ENCODE assay signal across 1 cellular context in genomic region chr7:66740302-66740979, GRCh38.
TF ChIP-seq lines count a peak whose summit lies in the region.

Gene RABGEF1, plus strand, starts transcription at chr7:66740733. Its CDS starts 31,167 bp downstream, at chr7:66771900.

TF ChIP-seq in HepG2, 621 proteins besides CTCF, POLR2A, EP300 and RAD21 (continued from another document and continues in another):
- TF ChIP-seq HMGXB3 (CRISPR knock-in tag; IDR thresholded peaks at IDR 0.05; ENCODE audit: borderline replicate concordance) (0 out of 2 replicates have a peak, but pooled peaks have one; percentile 14), ZNF644 (CRISPR knock-in tag; IDR thresholded peaks at IDR 0.05; ENCODE audit: low read depth) (no peak), ZNF230 (CRISPR knock-in tag; IDR thresholded peaks at IDR 0.05) (0 out of 2 replicates have a peak, but pooled peaks have one; percentile 36), GLI4 (CRISPR knock-in tag; IDR thresholded peaks at IDR 0.05; ENCODE audit: borderline replicate concordance) (0 out of 2 replicates have a peak, but pooled peaks have one; percentile 48), PHF8 (CRISPR knock-in tag; IDR thresholded peaks at IDR 0.05) (peak; percentile 79), ZFX (CRISPR knock-in tag; IDR thresholded peaks at IDR 0.05; ENCODE audit: low read depth) (peak; percentile 72), TBP (CRISPR knock-in tag; IDR thresholded peaks at IDR 0.05) (no peak), ZNF678 (CRISPR knock-in tag; IDR thresholded peaks at IDR 0.05) (peak; percentile 72), BATF2 (CRISPR knock-in tag; IDR thresholded peaks at IDR 0.05) (0 out of 2 replicates have a peak, but pooled peaks have one; percentile 7), STAG1 (CRISPR knock-in tag; IDR thresholded peaks at IDR 0.05) (peak; percentile 13), TGIF2 (CRISPR knock-in tag; IDR thresholded peaks at IDR 0.05) (no peak), MNT (IDR thresholded peaks at IDR 0.05) (peak; percentile 27; the same call in 1 of the 2 replicates), POLR2G (IDR thresholded peaks at IDR 0.05; ENCODE audit: low read depth, low read length) (peak; percentile 94), ZNF709 (CRISPR knock-in tag; IDR thresholded peaks at IDR 0.05) (0 out of 2 replicates have a peak, but pooled peaks have one; percentile 62), TFDP2 (CRISPR knock-in tag; IDR thresholded peaks at IDR 0.05) (peak; percentile 84), ZNF451 (CRISPR knock-in tag; IDR thresholded peaks at IDR 0.05) (peak; percentile 78), ZNF768 (CRISPR knock-in tag; IDR thresholded peaks at IDR 0.05) (0 out of 2 replicates have a peak, but pooled peaks have one; percentile 33), SUZ12 (IDR thresholded peaks at IDR 0.05; ENCODE audit: low read depth, low read length) (no peak), ZNF766 (CRISPR knock-in tag; IDR thresholded peaks at IDR 0.05; ENCODE audit: borderline replicate concordance) (no peak; the same call in none of the 2 replicates), PAX8 (CRISPR knock-in tag; IDR thresholded peaks at IDR 0.05; ENCODE audit: borderline replicate concordance) (peak; percentile 62; the same call in 1 of the 2 replicates), SP1 (IDR thresholded peaks at IDR 0.05) (no peak), SP1 (CRISPR knock-in tag; IDR thresholded peaks at IDR 0.05) (peak; percentile 77), ZNF30 (CRISPR knock-in tag; IDR thresholded peaks at IDR 0.05) (peak; percentile 44; the same call in 1 of the 2 replicates), SOX6 (IDR thresholded peaks at IDR 0.05) (no peak), SOX6 (CRISPR knock-in tag; IDR thresholded peaks at IDR 0.05) (peak; percentile 31)
- TF ChIP-seq, protein P1, sequence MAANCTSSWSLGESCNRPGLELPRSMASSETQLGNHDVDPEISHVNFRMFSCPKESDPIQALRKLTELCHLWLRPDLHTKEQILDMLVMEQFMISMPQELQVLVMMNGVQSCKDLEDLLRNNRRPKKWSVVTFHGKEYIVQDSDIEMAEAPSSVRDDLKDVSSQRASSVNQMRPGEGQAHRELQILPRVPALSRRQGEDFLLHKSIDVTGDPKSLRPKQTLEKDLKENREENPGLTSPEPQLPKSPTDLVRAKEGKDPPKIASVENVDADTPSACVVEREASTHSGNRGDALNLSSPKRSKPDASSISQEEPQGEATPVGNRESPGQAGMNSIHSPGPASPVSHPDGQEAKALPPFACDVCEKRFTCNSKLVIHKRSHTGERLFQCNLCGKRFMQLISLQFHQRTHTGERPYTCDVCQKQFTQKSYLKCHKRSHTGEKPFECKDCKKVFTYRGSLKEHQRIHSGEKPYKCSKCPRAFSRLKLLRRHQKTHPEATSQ (CRISPR knock-in tag; IDR thresholded peaks at IDR 0.05; ENCODE audit: borderline replicate concordance): 0 out of 2 replicates have a peak, but pooled peaks have one; percentile 7
- TF ChIP-seq, protein P2, sequence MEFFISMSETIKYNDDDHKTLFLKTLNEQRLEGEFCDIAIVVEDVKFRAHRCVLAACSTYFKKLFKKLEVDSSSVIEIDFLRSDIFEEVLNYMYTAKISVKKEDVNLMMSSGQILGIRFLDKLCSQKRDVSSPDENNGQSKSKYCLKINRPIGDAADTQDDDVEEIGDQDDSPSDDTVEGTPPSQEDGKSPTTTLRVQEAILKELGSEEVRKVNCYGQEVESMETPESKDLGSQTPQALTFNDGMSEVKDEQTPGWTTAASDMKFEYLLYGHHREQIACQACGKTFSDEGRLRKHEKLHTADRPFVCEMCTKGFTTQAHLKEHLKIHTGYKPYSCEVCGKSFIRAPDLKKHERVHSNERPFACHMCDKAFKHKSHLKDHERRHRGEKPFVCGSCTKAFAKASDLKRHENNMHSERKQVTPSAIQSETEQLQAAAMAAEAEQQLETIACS (CRISPR knock-in tag; IDR thresholded peaks at IDR 0.05): peak; percentile 7; the same call in 1 of the 2 replicates
- TF ChIP-seq, protein P3, sequence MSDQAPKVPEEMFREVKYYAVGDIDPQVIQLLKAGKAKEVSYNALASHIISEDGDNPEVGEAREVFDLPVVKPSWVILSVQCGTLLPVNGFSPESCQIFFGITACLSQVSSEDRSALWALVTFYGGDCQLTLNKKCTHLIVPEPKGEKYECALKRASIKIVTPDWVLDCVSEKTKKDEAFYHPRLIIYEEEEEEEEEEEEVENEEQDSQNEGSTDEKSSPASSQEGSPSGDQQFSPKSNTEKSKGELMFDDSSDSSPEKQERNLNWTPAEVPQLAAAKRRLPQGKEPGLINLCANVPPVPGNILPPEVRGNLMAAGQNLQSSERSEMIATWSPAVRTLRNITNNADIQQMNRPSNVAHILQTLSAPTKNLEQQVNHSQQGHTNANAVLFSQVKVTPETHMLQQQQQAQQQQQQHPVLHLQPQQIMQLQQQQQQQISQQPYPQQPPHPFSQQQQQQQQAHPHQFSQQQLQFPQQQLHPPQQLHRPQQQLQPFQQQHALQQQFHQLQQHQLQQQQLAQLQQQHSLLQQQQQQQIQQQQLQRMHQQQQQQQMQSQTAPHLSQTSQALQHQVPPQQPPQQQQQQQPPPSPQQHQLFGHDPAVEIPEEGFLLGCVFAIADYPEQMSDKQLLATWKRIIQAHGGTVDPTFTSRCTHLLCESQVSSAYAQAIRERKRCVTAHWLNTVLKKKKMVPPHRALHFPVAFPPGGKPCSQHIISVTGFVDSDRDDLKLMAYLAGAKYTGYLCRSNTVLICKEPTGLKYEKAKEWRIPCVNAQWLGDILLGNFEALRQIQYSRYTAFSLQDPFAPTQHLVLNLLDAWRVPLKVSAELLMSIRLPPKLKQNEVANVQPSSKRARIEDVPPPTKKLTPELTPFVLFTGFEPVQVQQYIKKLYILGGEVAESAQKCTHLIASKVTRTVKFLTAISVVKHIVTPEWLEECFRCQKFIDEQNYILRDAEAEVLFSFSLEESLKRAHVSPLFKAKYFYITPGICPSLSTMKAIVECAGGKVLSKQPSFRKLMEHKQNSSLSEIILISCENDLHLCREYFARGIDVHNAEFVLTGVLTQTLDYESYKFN (CRISPR knock-in tag; conservative IDR thresholded peaks at IDR 0.05): peak; percentile 64; the same call in 1 of the 2 replicates
- TF ChIP-seq, protein P4, sequence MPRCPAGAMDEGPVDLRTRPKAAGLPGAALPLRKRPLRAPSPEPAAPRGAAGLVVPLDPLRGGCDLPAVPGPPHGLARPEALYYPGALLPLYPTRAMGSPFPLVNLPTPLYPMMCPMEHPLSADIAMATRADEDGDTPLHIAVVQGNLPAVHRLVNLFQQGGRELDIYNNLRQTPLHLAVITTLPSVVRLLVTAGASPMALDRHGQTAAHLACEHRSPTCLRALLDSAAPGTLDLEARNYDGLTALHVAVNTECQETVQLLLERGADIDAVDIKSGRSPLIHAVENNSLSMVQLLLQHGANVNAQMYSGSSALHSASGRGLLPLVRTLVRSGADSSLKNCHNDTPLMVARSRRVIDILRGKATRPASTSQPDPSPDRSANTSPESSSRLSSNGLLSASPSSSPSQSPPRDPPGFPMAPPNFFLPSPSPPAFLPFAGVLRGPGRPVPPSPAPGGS (CRISPR knock-in tag; IDR thresholded peaks at IDR 0.05): peak; percentile 85
- TF ChIP-seq, protein P5, sequence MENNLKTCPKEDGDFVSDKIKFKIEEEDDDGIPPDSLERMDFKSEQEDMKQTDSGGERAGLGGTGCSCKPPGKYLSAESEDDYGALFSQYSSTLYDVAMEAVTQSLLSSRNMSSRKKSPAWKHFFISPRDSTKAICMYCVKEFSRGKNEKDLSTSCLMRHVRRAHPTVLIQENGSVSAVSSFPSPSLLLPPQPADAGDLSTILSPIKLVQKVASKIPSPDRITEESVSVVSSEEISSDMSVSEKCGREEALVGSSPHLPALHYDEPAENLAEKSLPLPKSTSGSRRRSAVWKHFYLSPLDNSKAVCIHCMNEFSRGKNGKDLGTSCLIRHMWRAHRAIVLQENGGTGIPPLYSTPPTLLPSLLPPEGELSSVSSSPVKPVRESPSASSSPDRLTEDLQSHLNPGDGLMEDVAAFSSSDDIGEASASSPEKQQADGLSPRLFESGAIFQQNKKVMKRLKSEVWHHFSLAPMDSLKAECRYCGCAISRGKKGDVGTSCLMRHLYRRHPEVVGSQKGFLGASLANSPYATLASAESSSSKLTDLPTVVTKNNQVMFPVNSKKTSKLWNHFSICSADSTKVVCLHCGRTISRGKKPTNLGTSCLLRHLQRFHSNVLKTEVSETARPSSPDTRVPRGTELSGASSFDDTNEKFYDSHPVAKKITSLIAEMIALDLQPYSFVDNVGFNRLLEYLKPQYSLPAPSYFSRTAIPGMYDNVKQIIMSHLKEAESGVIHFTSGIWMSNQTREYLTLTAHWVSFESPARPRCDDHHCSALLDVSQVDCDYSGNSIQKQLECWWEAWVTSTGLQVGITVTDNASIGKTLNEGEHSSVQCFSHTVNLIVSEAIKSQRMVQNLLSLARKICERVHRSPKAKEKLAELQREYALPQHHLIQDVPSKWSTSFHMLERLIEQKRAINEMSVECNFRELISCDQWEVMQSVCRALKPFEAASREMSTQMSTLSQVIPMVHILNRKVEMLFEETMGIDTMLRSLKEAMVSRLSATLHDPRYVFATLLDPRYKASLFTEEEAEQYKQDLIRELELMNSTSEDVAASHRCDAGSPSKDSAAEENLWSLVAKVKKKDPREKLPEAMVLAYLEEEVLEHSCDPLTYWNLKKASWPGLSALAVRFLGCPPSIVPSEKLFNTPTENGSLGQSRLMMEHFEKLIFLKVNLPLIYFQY (CRISPR knock-in tag; IDR thresholded peaks at IDR 0.05; ENCODE audit: borderline replicate concordance): no peak
- TF ChIP-seq, protein P6, sequence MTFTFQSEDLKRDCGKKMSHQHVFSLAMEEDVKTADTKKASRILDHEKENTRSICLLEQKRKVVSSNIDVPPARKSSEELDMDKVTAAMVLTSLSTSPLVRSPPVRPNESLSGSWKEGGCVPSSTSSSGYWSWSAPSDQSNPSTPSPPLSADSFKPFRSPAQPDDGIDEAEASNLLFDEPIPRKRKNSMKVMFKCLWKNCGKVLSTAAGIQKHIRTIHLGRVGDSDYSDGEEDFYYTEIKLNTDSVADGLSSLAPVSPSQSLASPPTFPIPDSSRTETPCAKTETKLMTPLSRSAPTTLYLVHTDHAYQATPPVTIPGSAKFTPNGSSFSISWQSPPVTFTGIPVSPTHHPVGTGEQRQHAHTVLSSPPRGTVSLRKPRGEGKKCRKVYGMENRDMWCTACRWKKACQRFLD (CRISPR knock-in tag; IDR thresholded peaks at IDR 0.05; ENCODE audit: borderline replicate concordance): peak; percentile 47; the same call in 1 of the 2 replicates
- TF ChIP-seq, protein P7, sequence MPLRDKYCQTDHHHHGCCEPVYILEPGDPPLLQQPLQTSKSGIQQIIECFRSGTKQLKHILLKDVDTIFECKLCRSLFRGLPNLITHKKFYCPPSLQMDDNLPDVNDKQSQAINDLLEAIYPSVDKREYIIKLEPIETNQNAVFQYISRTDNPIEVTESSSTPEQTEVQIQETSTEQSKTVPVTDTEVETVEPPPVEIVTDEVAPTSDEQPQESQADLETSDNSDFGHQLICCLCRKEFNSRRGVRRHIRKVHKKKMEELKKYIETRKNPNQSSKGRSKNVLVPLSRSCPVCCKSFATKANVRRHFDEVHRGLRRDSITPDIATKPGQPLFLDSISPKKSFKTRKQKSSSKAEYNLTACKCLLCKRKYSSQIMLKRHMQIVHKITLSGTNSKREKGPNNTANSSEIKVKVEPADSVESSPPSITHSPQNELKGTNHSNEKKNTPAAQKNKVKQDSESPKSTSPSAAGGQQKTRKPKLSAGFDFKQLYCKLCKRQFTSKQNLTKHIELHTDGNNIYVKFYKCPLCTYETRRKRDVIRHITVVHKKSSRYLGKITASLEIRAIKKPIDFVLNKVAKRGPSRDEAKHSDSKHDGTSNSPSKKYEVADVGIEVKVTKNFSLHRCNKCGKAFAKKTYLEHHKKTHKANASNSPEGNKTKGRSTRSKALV (CRISPR knock-in tag; IDR thresholded peaks at IDR 0.05): no peak
